10 cellular contexts compared by ENCODE assay signal in the genomic region with DNA sequence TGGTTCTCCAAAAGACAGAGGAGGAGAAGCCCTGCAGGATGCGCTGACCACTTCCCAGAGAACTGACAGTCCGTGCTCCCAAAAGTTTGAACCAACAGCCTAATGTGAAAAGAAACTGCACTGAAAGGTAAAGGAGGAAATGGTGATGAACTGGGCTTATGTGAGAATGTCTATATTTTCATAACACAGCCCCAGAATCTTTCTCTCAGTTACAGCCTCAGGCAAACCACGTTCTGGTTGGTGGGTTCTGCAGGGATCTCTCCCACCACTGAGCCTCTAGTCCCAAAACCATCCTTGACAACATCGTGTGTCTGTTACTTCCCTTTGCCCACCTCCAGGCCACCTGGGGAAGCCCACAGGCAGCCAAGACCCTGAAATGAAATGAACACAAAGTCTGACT. TPM values are rescaled to one million over a fixed set of nuclear protein-coding genes. Genes with fewer than 3 reads are reported as not detected.
DNase-seq lines count a peak whose midpoint lies in the region; ATAC-seq and TF ChIP-seq lines count a peak whose summit lies in the region.
"Had no signal": no experiment of that assay in that cellular context is flagged by ENCODE, and none has a peak within 500 bp of the region (broad histone marks: within the 10 kb centered on the region; RNA-seq: fewer than 3 reads in every experiment).

No MANE protein-coding gene starts in this region.

- no peak overlapping the region for H3K4me3 ChIP-seq in GM23338

- no peaks in the 10 kb centered on the region for H4K20me1 ChIP-seq in GM23338 (replicated peaks; ENCODE audit: insufficient read depth)

- H2AFZ ChIP-seq in GM23338 = no peak overlapping the region

- 0 out of 2 replicates have a peak, but pooled peaks cover 16% of the 10 kb centered on the region for H3K36me3 ChIP-seq in GM23338 (ENCODE audit: insufficient read depth)

- H3K4me3 Mint-ChIP-seq in dendritic cell treated with granulocyte-macrophage colony-stimulating factor and Interleukin-4, amounts not matched to agents 40 ng/mL and 50 ng/mL, for 4 days = no peak overlapping the region
- no peak overlapping the region for H3K4me3 Mint-ChIP-seq in GM23338
- H3K4me3 Mint-ChIP-seq: brain, immature natural killer cell had no signal

- H3K27me3 ChIP-seq in GM23338 (ENCODE audit: insufficient read depth) = no peaks in the 10 kb centered on the region

- H3K27me3 Mint-ChIP-seq in dendritic cell treated with granulocyte-macrophage colony-stimulating factor and Interleukin-4, amounts not matched to agents 40 ng/mL and 50 ng/mL, for 4 days = no peaks in the 10 kb centered on the region
- peaks cover 8% of the 10 kb centered on the region for H3K27me3 Mint-ChIP-seq in GM23338 (ENCODE audit: insufficient read depth, low read depth, poor library complexity)
- H3K27me3 Mint-ChIP-seq: brain had no signal

- intact Hi-C loops in dendritic cell treated with granulocyte-macrophage colony-stimulating factor and Interleukin-4, amounts not matched to agents 40 ng/mL and 50 ng/mL, for 4 days (cut with micrococcal nuclease) = no loop called here

- no peaks in the 10 kb centered on the region for H3K4me1 ChIP-seq in GM23338 (ENCODE audit: insufficient read depth)

- no peak overlapping the region for H3K4me2 ChIP-seq in GM23338

- peak overlapping the region; percentile 32 for H3K27ac ChIP-seq in substantia nigra (ENCODE audit: low read depth, low read length, poor library complexity, severe bottlenecking)
- no peak overlapping the region for H3K27ac ChIP-seq in GM23338 (ENCODE audit: low read depth)

- H3K9me2 ChIP-seq in GM23338 (ENCODE audit: insufficient read depth) = no peaks in the 10 kb centered on the region

- no peak for TF ChIP-seq CTCF in GM23338 (conservative IDR thresholded peaks at IDR 0.05; ENCODE audit: low read depth in 2 of 2)

- H3K4me1 Mint-ChIP-seq in dendritic cell treated with granulocyte-macrophage colony-stimulating factor and Interleukin-4, amounts not matched to agents 40 ng/mL and 50 ng/mL, for 4 days (ENCODE audit: low read depth) = peaks cover 43% of the 10 kb centered on the region
- peaks cover 11% of the 10 kb centered on the region for H3K4me1 Mint-ChIP-seq in GM23338

- H3F3A ChIP-seq in GM23338 (replicated peaks; ENCODE audit: low read depth) = no peaks in the 10 kb centered on the region

- DNase-seq in substantia nigra (lab: John Stamatoyannopoulos, UW) (no peak), AML-193 (lab: John Stamatoyannopoulos, UW) (no peak), COLO668 (lab: John Stamatoyannopoulos, UW; ENCODE audit: unreplicated experiment) (no peak), GM23338 (ENCODE audit: low spot score) (no peak)
- no peak for DNase-seq in activated naive CD4-positive, alpha-beta T cell treated with anti-CD3 and anti-CD28 coated beads, Interleukin-2, amount 50 U/mL, for 72 hours (ENCODE audit: low spot score in 2 of 2)
- DNase-seq: immature natural killer cell had no signal

- H3K36me3 Mint-ChIP-seq in dendritic cell treated with granulocyte-macrophage colony-stimulating factor and Interleukin-4, amounts not matched to agents 40 ng/mL and 50 ng/mL, for 4 days (ENCODE audit: low read depth) = no peaks in the 10 kb centered on the region
- H3K36me3 Mint-ChIP-seq in GM23338 (ENCODE audit: low read depth) = peaks cover 50% of the 10 kb centered on the region
- no peaks in the 10 kb centered on the region for H3K36me3 Mint-ChIP-seq in activated naive CD4-positive, alpha-beta T cell treated with anti-CD3 and anti-CD28 coated beads, Interleukin-2, amount 50 U/mL, for 72 hours
- H3K36me3 Mint-ChIP-seq: immature natural killer cell had no signal

- no peaks in the 10 kb centered on the region for H3K9me3 Mint-ChIP-seq in dendritic cell treated with granulocyte-macrophage colony-stimulating factor and Interleukin-4, amounts not matched to agents 40 ng/mL and 50 ng/mL, for 4 days
- H3K9me3 Mint-ChIP-seq in GM23338 = no peaks in the 10 kb centered on the region
- no peaks in the 10 kb centered on the region for H3K9me3 Mint-ChIP-seq in activated naive CD4-positive, alpha-beta T cell treated with anti-CD3 and anti-CD28 coated beads, Interleukin-2, amount 50 U/mL, for 72 hours
- H3K9me3 Mint-ChIP-seq: brain, immature natural killer cell had no signal

- TF ChIP-seq POLR2A in GM19193 (IDR thresholded peaks at IDR 0.05; ENCODE audit: extremely low read depth, insufficient read depth, insufficient read length) = peak; percentile 30

- H3K79me2 ChIP-seq in GM23338 (replicated peaks; ENCODE audit: insufficient read depth) = no peaks in the 10 kb centered on the region

- ATAC-seq in HG02870 (IDR thresholded peaks at IDR 0.05; ENCODE audit: unreplicated experiment) = peak; percentile 44
- no peak for ATAC-seq in GM23338
- ATAC-seq in activated naive CD4-positive, alpha-beta T cell treated with anti-CD3 and anti-CD28 coated beads, Interleukin-2, amount 50 U/mL, for 72 hours = no peak

- peak overlapping the region; percentile 33 for H3K27ac Mint-ChIP-seq in dendritic cell treated with granulocyte-macrophage colony-stimulating factor and Interleukin-4, amounts not matched to agents 40 ng/mL and 50 ng/mL, for 4 days
- no peak overlapping the region for H3K27ac Mint-ChIP-seq in GM23338
- H3K27ac Mint-ChIP-seq in activated naive CD4-positive, alpha-beta T cell treated with anti-CD3 and anti-CD28 coated beads, Interleukin-2, amount 50 U/mL, for 72 hours = no peak overlapping the region
- H3K27ac Mint-ChIP-seq: immature natural killer cell had no signal

TF ChIP-seq in GM23338, 12 proteins besides CTCF, POLR2A, EP300 and RAD21 (continues in another document):
- TF ChIP-seq ETS1 (IDR thresholded peaks at IDR 0.05) (no peak), EZH2phosphoT487 (IDR thresholded peaks at IDR 0.05; ENCODE audit: unreplicated experiment) (no peak), POLR2AphosphoS5 (IDR thresholded peaks at IDR 0.05; ENCODE audit: low read depth) (no peak), JUNB (IDR thresholded peaks at IDR 0.05; ENCODE audit: unreplicated experiment) (no peak), NANOG (IDR thresholded peaks at IDR 0.05; ENCODE audit: borderline replicate concordance) (no peak)

RNA-seq across cellular contexts. Expression of gene SPARC, which starts 23.9 kb away (rescaled TPM):
- total RNA-seq in GM23338 (2014; rRNA removed; shearing (Covaris generic)) = 203 and 218 TPM in 2 replicates
- polyA plus RNA-seq in GM23338 (2016; fragmentation: Nextera tagmentation; extraction: Ambion mirVana) = 200 and 225 TPM in 2 replicates
- total RNA-seq in activated naive CD4-positive, alpha-beta T cell treated with anti-CD3 and anti-CD28 coated beads, Interleukin-2, amount 50 U/mL, for 72 hours = under 1 TPM; 0.18 to 0.91 TPM

Comparison
In these comparisons a context has a peak if more than half of its experiments do, and no peak if none do; other contexts are left out.
1. RNA of gene SPARC, which starts 23.9 kb away (total RNA-seq): 203 to 218 TPM in GM23338; 0.18 to 0.91 TPM in activated naive CD4-positive, alpha-beta T cell treated with anti-CD3 and anti-CD28 coated beads, Interleukin-2, amount 50 U/mL, for 72 hours; every median in the first group is over 100 times any median in the second.